In the genomic region with DNA sequence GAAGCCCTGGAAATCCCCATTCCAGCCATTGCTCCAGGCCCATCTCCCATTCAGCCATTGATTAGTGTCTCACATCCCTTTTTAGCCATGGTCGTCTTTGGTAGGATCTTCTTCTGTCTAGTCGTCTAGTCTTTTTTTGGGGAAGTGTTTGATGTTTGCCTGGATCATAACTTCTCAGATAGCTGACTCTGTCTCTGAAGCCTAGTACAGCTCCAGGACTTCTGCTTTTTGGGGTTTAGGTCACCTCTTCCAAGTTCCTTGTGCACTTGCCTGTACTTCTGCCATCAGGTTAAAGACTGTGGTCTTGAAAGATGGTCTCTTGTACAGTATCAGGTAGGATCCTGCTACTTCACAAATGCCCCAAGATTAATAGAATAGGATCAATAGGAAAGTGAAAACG, we compare ENCODE assay signal across 21 cellular contexts.
"Had no signal": no experiment of that assay in that cellular context is flagged by ENCODE, and none has a peak within 500 bp of the region (broad histone marks: within the 10 kb centered on the region; RNA-seq: fewer than 3 reads in every experiment).

No MANE protein-coding gene starts in this region.

- H3K4me3 Mint-ChIP-seq: naive thymus-derived CD8-positive, alpha-beta T cell; stimulated activated memory B cell treated with anti-CD40 and anti-IgM and Interleukin-4, amounts not matched to agents 10 μg/mL and 1 μg/mL and 100 μg/mL, for 72 hours; stimulated activated naive CD8-positive, alpha-beta T cell treated with anti-CD3 and anti-CD28 coated beads, Interleukin-15, Interleukin-2, amounts not matched to agents 100 ng/mL and 50 ng/mL, for 24 hours had no signal

- H3K27me3 Mint-ChIP-seq: naive thymus-derived CD8-positive, alpha-beta T cell; stimulated activated memory B cell treated with anti-CD40 and anti-IgM and Interleukin-4, amounts not matched to agents 10 μg/mL and 1 μg/mL and 100 μg/mL, for 72 hours; stimulated activated naive CD8-positive, alpha-beta T cell treated with anti-CD3 and anti-CD28 coated beads, Interleukin-15, Interleukin-2, amounts not matched to agents 100 ng/mL and 50 ng/mL, for 24 hours had no signal

- ATAC-seq: gastrocnemius medialis; heart right ventricle; left lobe of liver; mucosa of descending colon; naive thymus-derived CD8-positive, alpha-beta T cell; psoas muscle; right lobe of liver; stimulated activated memory B cell treated with anti-CD40 and anti-IgM and Interleukin-4, amounts not matched to agents 10 μg/mL and 1 μg/mL and 100 μg/mL, for 72 hours; upper lobe of right lung had no signal

- H3K36me3 Mint-ChIP-seq: naive thymus-derived CD8-positive, alpha-beta T cell; stimulated activated memory B cell treated with anti-CD40 and anti-IgM and Interleukin-4, amounts not matched to agents 10 μg/mL and 1 μg/mL and 100 μg/mL, for 72 hours had no signal

- H3K9me3 Mint-ChIP-seq: stimulated activated memory B cell treated with anti-CD40 and anti-IgM and Interleukin-4, amounts not matched to agents 10 μg/mL and 1 μg/mL and 100 μg/mL, for 72 hours; stimulated activated naive CD8-positive, alpha-beta T cell treated with anti-CD3 and anti-CD28 coated beads, Interleukin-15, Interleukin-2, amounts not matched to agents 100 ng/mL and 50 ng/mL, for 24 hours had no signal

- DNase-seq: effector memory CD4-positive, alpha-beta T cell; gastrocnemius medialis; heart right ventricle; hypothalamus; mammary epithelial cell; mucosa of descending colon; naive thymus-derived CD8-positive, alpha-beta T cell; psoas muscle; retina; right lobe of liver; spleen; stimulated activated CD4-positive, alpha-beta T cell treated with anti-CD3 and anti-CD28 coated beads, Interleukin-15, amount 100 ng/mL, for 24 hours; stimulated activated CD4-positive, alpha-beta T cell treated with anti-CD3 and anti-CD28 coated beads, Interleukin-1b, Interleukin-23, amount 100 ng/mL, for 48 hours; stimulated activated CD4-positive, alpha-beta T cell treated with anti-CD3 and anti-CD28 coated beads, Interleukin-4, amount 100 ng/mL, for 24 hours; tibial artery; upper lobe of right lung had no signal

- H3K27ac Mint-ChIP-seq: naive thymus-derived CD8-positive, alpha-beta T cell; stimulated activated memory B cell treated with anti-CD40 and anti-IgM and Interleukin-4, amounts not matched to agents 10 μg/mL and 1 μg/mL and 100 μg/mL, for 72 hours; stimulated activated naive CD8-positive, alpha-beta T cell treated with anti-CD3 and anti-CD28 coated beads, Interleukin-15, Interleukin-2, amounts not matched to agents 100 ng/mL and 50 ng/mL, for 24 hours had no signal

- FAIRE-seq: endometrium, islet of Langerhans had no signal

- H3K4me1 Mint-ChIP-seq: naive thymus-derived CD8-positive, alpha-beta T cell; stimulated activated memory B cell treated with anti-CD40 and anti-IgM and Interleukin-4, amounts not matched to agents 10 μg/mL and 1 μg/mL and 100 μg/mL, for 72 hours had no signal
